Comparison of ENCODE assay signal across 9 cellular contexts in the genomic region with DNA sequence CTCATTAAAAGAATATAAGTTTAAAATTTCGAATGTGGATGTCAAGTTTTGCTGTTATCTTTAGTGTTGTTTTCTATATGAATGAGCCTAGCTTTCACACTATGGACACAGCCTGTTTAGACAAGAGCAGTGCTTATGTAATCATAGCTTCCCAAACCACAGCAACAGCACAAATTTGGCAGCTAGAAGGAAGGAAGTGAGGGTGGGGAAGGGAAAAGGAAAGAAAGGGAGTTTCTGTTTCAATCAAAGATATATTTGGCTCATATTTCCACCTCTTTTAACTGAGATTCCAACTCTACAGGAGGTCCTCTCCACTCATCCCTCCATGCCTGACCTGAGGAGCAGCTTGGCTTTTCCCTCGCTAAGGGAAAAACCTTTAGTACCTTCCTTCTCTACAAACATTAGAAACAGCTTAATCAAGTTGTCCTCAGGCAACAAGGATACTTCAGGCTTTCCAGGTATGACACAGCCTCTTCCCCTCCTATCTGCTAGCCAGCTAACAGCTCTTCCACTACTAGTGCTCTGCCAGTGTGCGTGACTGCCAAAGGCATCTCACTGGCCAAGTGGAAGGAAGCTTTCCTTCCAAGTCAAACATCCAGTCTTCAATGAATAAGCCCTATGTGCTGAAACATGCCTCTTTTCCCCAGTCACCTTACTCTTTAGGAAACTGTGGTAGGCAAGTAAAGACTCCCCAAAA.
A peak's percentile ranks its signal among the peaks of the same experiment; 100 is the strongest.
DNase-seq lines count a peak whose midpoint lies in the region; ATAC-seq and TF ChIP-seq lines count a peak whose summit lies in the region.
"Had no signal": no experiment of that assay in that cellular context is flagged by ENCODE, and none has a peak within 500 bp of the region (broad histone marks: within the 10 kb centered on the region; RNA-seq: fewer than 3 reads in every experiment).

No MANE protein-coding gene starts in this region.

- TF ChIP-seq CTCF in dorsolateral prefrontal cortex (IDR thresholded peaks at IDR 0.05 in 54 of 56, conservative IDR thresholded peaks at IDR 0.05 in 2 of 56; ENCODE audit: low read depth in 1 of 56, partially characterized antibody in 56 of 56), result no peak

- H2AK5ac ChIP-seq in trophoblast cell (ENCODE audit: low read length), result no peak overlapping the region

- WGBS in trophoblast cell (ENCODE audit: extremely low coverage, insufficient coverage, insufficient read length), result no CpG with 5 or more reads among the region's 3 CpGs

- H3K79me2 ChIP-seq in trophoblast cell (ENCODE audit: control insufficient read depth, insufficient read depth, low read length, poor library complexity), result no peaks in the 10 kb centered on the region

- H3K4me2 ChIP-seq in trophoblast cell (ENCODE audit: low read length), result no peak overlapping the region
- H3K4me2 ChIP-seq: KMS-11 had no signal

- intact Hi-C loops in dorsolateral prefrontal cortex (cut with DNase I), result no loop called here

- no peaks in the 10 kb centered on the region for H3K79me1 ChIP-seq in trophoblast cell (ENCODE audit: low read length)

- peak; percentile 90 for ATAC-seq in esophagus mucosa

- no peak overlapping the region for H2BK5ac ChIP-seq in trophoblast cell (ENCODE audit: low read depth, low read length, poor library complexity)

- no peak overlapping the region for H3K18ac ChIP-seq in trophoblast cell (ENCODE audit: low read length)

- no peak overlapping the region for H3K27ac ChIP-seq in trophoblast cell (ENCODE audit: low read depth, low read length)
- H3K27ac ChIP-seq in dorsolateral prefrontal cortex, result peak overlapping the region in 6 of 59 donors; percentile 16 to 60 (median 38)
- H3K27ac ChIP-seq: KMS-11 had no signal

- peak; percentile 71 for DNase-seq in EH (ENCODE audit: low read depth)
- peak; percentile 37 to 55 for DNase-seq in trophoblast cell
- no peak for DNase-seq in dorsolateral prefrontal cortex
- no peak for DNase-seq in RPMI8226
- no peak for DNase-seq in NCI-H526 treated with DMSO at 0.1 percent for 48 hours (lab: John Stamatoyannopoulos, UW)
- DNase-seq in NCI-H187 (lab: John Stamatoyannopoulos, UW), result no peak

- H3K14ac ChIP-seq in trophoblast cell (ENCODE audit: low read length), result no peak overlapping the region

- no peaks in the 10 kb centered on the region for H3K9me3 ChIP-seq in trophoblast cell (ENCODE audit: insufficient read depth, low read depth, low read length)

- no peaks in the 10 kb centered on the region for H3K36me3 ChIP-seq in trophoblast cell (ENCODE audit: control insufficient read depth in 1 of 2, insufficient read depth in 2 of 2, low read length in 2 of 2)

- no peak overlapping the region for H3K4ac ChIP-seq in trophoblast cell (ENCODE audit: low read depth, low read length)

- H3K9ac ChIP-seq in trophoblast cell (ENCODE audit: low read length), result no peak overlapping the region
- H3K9ac ChIP-seq: KMS-11 had no signal

- H2AFZ ChIP-seq in trophoblast cell (ENCODE audit: insufficient read depth, low read length, poor library complexity), result no peak overlapping the region

- no peak overlapping the region for H4K8ac ChIP-seq in trophoblast cell (ENCODE audit: low read depth, low read length)

- H3K27me3 ChIP-seq in trophoblast cell (ENCODE audit: insufficient read depth, low read length) (no peaks in the 10 kb centered on the region), dorsolateral prefrontal cortex (no peaks in the 10 kb centered on the region)

- H3K4me3 ChIP-seq in trophoblast cell (ENCODE audit: low read depth, low read length), result no peak overlapping the region
- no peak overlapping the region for H3K4me3 ChIP-seq in dorsolateral prefrontal cortex

- H2BK12ac ChIP-seq in trophoblast cell (ENCODE audit: low read length), result no peak overlapping the region

- no peak overlapping the region for H4K91ac ChIP-seq in trophoblast cell (ENCODE audit: low read depth, low read length)

- peaks cover 10 to 14% of the 10 kb centered on the region in 2 experiments for H3K4me1 ChIP-seq in trophoblast cell (ENCODE audit: control insufficient read depth in 1 of 2, insufficient read depth in 2 of 2, low read length in 2 of 2)

- H4K12ac ChIP-seq in trophoblast cell (ENCODE audit: low read depth, low read length), result no peak overlapping the region

- H2BK120ac ChIP-seq in trophoblast cell (ENCODE audit: insufficient read depth, low read length, poor library complexity), result no peak overlapping the region

- H3K23ac ChIP-seq in trophoblast cell (ENCODE audit: low read length), result no peak overlapping the region

TF ChIP-seq in PFSK-1, 5 proteins besides CTCF, POLR2A, EP300 and RAD21:
- TF ChIP-seq POLR2AphosphoS5 (IDR thresholded peaks at IDR 0.05; ENCODE audit: low read depth, low read length) (no peak), TAF1 (IDR thresholded peaks at IDR 0.05; ENCODE audit: borderline replicate concordance, insufficient read depth, low read length) (no peak), FOXP2 (optimal IDR thresholded peaks at IDR 0.05; ENCODE audit: borderline replicate concordance, extremely low read depth, extremely low read length, insufficient read depth) (no peak), SIN3A (IDR thresholded peaks at IDR 0.05; ENCODE audit: borderline replicate concordance, insufficient read depth, low read length) (peak; percentile 73; the same call in 1 of the 2 replicates)
- TF ChIP-seq, protein P1, sequence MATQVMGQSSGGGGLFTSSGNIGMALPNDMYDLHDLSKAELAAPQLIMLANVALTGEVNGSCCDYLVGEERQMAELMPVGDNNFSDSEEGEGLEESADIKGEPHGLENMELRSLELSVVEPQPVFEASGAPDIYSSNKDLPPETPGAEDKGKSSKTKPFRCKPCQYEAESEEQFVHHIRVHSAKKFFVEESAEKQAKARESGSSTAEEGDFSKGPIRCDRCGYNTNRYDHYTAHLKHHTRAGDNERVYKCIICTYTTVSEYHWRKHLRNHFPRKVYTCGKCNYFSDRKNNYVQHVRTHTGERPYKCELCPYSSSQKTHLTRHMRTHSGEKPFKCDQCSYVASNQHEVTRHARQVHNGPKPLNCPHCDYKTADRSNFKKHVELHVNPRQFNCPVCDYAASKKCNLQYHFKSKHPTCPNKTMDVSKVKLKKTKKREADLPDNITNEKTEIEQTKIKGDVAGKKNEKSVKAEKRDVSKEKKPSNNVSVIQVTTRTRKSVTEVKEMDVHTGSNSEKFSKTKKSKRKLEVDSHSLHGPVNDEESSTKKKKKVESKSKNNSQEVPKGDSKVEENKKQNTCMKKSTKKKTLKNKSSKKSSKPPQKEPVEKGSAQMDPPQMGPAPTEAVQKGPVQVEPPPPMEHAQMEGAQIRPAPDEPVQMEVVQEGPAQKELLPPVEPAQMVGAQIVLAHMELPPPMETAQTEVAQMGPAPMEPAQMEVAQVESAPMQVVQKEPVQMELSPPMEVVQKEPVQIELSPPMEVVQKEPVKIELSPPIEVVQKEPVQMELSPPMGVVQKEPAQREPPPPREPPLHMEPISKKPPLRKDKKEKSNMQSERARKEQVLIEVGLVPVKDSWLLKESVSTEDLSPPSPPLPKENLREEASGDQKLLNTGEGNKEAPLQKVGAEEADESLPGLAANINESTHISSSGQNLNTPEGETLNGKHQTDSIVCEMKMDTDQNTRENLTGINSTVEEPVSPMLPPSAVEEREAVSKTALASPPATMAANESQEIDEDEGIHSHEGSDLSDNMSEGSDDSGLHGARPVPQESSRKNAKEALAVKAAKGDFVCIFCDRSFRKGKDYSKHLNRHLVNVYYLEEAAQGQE (IDR thresholded peaks at IDR 0.05; ENCODE audit: insufficient read depth in 1 of 2, low read depth in 2 of 2, low read length in 2 of 2), result peak in 1 of 2 experiments; percentile 73; a peak in 2 of 4 replicates

Comparison
In these comparisons a context has a peak if more than half of its experiments do, and no peak if none do; other contexts are left out.
1. DNase-seq: peak in EH (single experiment) and trophoblast cell (2 of 2); none in dorsolateral prefrontal cortex (0 of 10), RPMI8226 (single experiment), NCI-H526 treated with DMSO at 0.1 percent for 48 hours (single experiment) and NCI-H187 (0 of 2).